ENCODE assay signal across 39 cellular contexts in genomic region chr2:97797355-97797754, GRCh38.
"Had no signal": no experiment of that assay in that cellular context is flagged by ENCODE, and none has a peak within 500 bp of the region (broad histone marks: within the 10 kb centered on the region; RNA-seq: fewer than 3 reads in every experiment).

No MANE protein-coding gene starts in this region.

- H3K4me3 ChIP-seq: adrenal gland, ascending aorta, cardiac muscle cell had no signal

- H3K9me3 ChIP-seq: adrenal gland, ascending aorta had no signal

- H3K4me3 Mint-ChIP-seq: activated CD4-positive, alpha-beta memory T cell treated with anti-CD3 and anti-CD28 coated beads for 36 hours; activated CD4-positive, alpha-beta T cell treated with anti-CD3 and anti-CD28 coated beads for 36 hours; activated CD8-positive, alpha-beta T cell treated with anti-CD3 and anti-CD28 coated beads for 36 hours; activated naive CD4-positive, alpha-beta T cell treated with anti-CD3 and anti-CD28 coated beads for 36 hours; activated naive CD8-positive, alpha-beta T cell treated with anti-CD3 and anti-CD28 coated beads for 36 hours; activated T-cell treated with anti-CD3 and anti-CD28 coated beads, Interleukin-2, amount 50 U/mL, for 4 hours; activated T-cell treated with anti-CD3 and anti-CD28 coated beads, Interleukin-2, amount 50 U/mL, for 72 hours; activated T-helper 1 cell treated with anti-CD3 and anti-CD28 coated beads, Interleukin-12 subunit alpha, Interleukin-12 subunit beta, Interleukin-2, Interleukin-4 antibody, amounts not matched to agents 30 ng/mL and 10 ng/mL and 1 ng/mL, durations not matched to agents 14 hours and 24 hours and 36 hours; activated T-helper 17 cell treated with anti-CD3 and anti-CD28 coated beads, Interleukin-2, amount 50 U/mL, for 72 hours; brain; central memory CD8-positive, alpha-beta T cell; T-helper 1 cell treated with Interleukin-12 subunit alpha and Interleukin-12 subunit beta and Interleukin-4 antibody, amounts not matched to agents 30 μg/mL and 1 μg/mL, for 36 hours; T-helper 2 cell treated with Interferon-gamma antibody and Interleukin-4, amounts not matched to agents 5 μg/mL and 100 μg/mL, for 36 hours; WTC11 had no signal

- H3K27ac Mint-ChIP-seq: activated CD4-positive, alpha-beta memory T cell treated with anti-CD3 and anti-CD28 coated beads for 36 hours; activated CD4-positive, alpha-beta T cell treated with anti-CD3 and anti-CD28 coated beads for 36 hours; activated CD8-positive, alpha-beta T cell treated with anti-CD3 and anti-CD28 coated beads for 36 hours; activated naive CD4-positive, alpha-beta T cell treated with anti-CD3 and anti-CD28 coated beads for 36 hours; activated naive CD8-positive, alpha-beta T cell treated with anti-CD3 and anti-CD28 coated beads for 36 hours; activated T-cell treated with anti-CD3 and anti-CD28 coated beads, Interleukin-2, amount 50 U/mL, for 72 hours; activated T-helper 1 cell treated with anti-CD3 and anti-CD28 coated beads, Interleukin-12 subunit alpha, Interleukin-12 subunit beta, Interleukin-2, Interleukin-4 antibody, amounts not matched to agents 30 ng/mL and 10 ng/mL and 1 ng/mL, durations not matched to agents 14 hours and 24 hours and 36 hours; activated T-helper 17 cell treated with anti-CD3 and anti-CD28 coated beads, Interleukin-2, amount 50 U/mL, for 72 hours; T-helper 1 cell treated with Interleukin-12 subunit alpha and Interleukin-12 subunit beta and Interleukin-4 antibody, amounts not matched to agents 30 μg/mL and 1 μg/mL, for 36 hours; T-helper 2 cell treated with Interferon-gamma antibody and Interleukin-4, amounts not matched to agents 5 μg/mL and 100 μg/mL, for 36 hours; WTC11 had no signal

- H3K27me3 ChIP-seq: adrenal gland, ascending aorta, cardiac muscle cell had no signal

- H3K27ac ChIP-seq: adrenal gland, ascending aorta, cardiac muscle cell, WERI-Rb-1 had no signal

- H3K9me3 Mint-ChIP-seq: activated CD4-positive, alpha-beta memory T cell treated with anti-CD3 and anti-CD28 coated beads for 36 hours; activated CD8-positive, alpha-beta T cell treated with anti-CD3 and anti-CD28 coated beads for 36 hours; activated naive CD4-positive, alpha-beta T cell treated with anti-CD3 and anti-CD28 coated beads for 36 hours; activated naive CD4-positive, alpha-beta T cell treated with anti-CD3 and anti-CD28 coated beads, Interleukin-2, amount 50 U/mL, for 72 hours; activated naive CD8-positive, alpha-beta T cell treated with anti-CD3 and anti-CD28 coated beads for 36 hours; activated T-cell treated with anti-CD3 and anti-CD28 coated beads, Interleukin-2, amount 50 U/mL, for 4 hours; activated T-cell treated with anti-CD3 and anti-CD28 coated beads, Interleukin-2, amount 50 U/mL, for 72 hours; activated T-helper 1 cell treated with anti-CD3 and anti-CD28 coated beads, Interleukin-12 subunit alpha, Interleukin-12 subunit beta, Interleukin-2, Interleukin-4 antibody, amounts not matched to agents 30 ng/mL and 10 ng/mL and 1 ng/mL, durations not matched to agents 14 hours and 24 hours and 36 hours; activated T-helper 17 cell treated with anti-CD3 and anti-CD28 coated beads, Interleukin-2, amount 50 U/mL, for 72 hours; brain; central memory CD8-positive, alpha-beta T cell; T-helper 1 cell treated with Interleukin-12 subunit alpha and Interleukin-12 subunit beta and Interleukin-4 antibody, amounts not matched to agents 30 μg/mL and 1 μg/mL, for 36 hours; T-helper 2 cell treated with Interferon-gamma antibody and Interleukin-4, amounts not matched to agents 5 μg/mL and 100 μg/mL, for 36 hours; WTC11 had no signal

- DNase-seq: activated CD4-positive, alpha-beta memory T cell treated with anti-CD3 and anti-CD28 coated beads for 36 hours; activated CD4-positive, alpha-beta T cell treated with anti-CD3 and anti-CD28 coated beads for 1 hour; activated CD4-positive, alpha-beta T cell treated with anti-CD3 and anti-CD28 coated beads for 36 hours; activated CD4-positive, alpha-beta T cell treated with anti-CD3 and anti-CD28 coated beads for 48 hours; activated CD4-positive, alpha-beta T cell treated with anti-CD3 and anti-CD28 coated beads, Interleukin-2, amount 50 U/mL, for 1 hour; activated CD4-positive, alpha-beta T cell treated with anti-CD3 and anti-CD28 coated beads, Interleukin-2, amount 50 U/mL, for 4 hours; activated CD4-positive, CD25-positive, alpha-beta regulatory T cell; activated CD8-positive, alpha-beta memory T cell treated with anti-CD3 and anti-CD28 coated beads, Interleukin-2, amount 50 U/mL, for 4 hours; activated CD8-positive, alpha-beta T cell treated with anti-CD3 and anti-CD28 coated beads for 36 hours; activated effector memory CD4-positive, alpha-beta T cell treated with anti-CD3 and anti-CD28 coated beads, Interleukin-2, amount 50 U/mL, for 16 hours; activated gamma-delta T cell treated with Interleukin-2 at 50 U/mL for 16 hours; activated naive CD4-positive, alpha-beta T cell; activated naive CD4-positive, alpha-beta T cell treated with anti-CD3 and anti-CD28 coated beads for 36 hours; activated naive CD4-positive, alpha-beta T cell treated with anti-CD3 and anti-CD28 coated beads, Interleukin-2, amount 50 U/mL, for 16 hours; activated naive CD8-positive, alpha-beta T cell treated with anti-CD3 and anti-CD28 coated beads for 36 hours; activated T-cell treated with anti-CD3 and anti-CD28 coated beads for 4 hours; activated T-cell treated with anti-CD3 and anti-CD28 coated beads, Interleukin-2, amount 50 U/mL, for 1 hour; activated T-cell treated with anti-CD3 and anti-CD28 coated beads, Interleukin-2, amount 50 U/mL, for 4 hours; activated T-cell treated with anti-CD3 and anti-CD28 coated beads, Interleukin-2, amount 50 U/mL, for 72 hours; adrenal gland; amygdala; anterior cingulate cortex; caudate nucleus; cerebellar nuclear complex; T-helper 1 cell; T-helper 2 cell; T-helper 9 cell; WERI-Rb-1 had no signal

- ATAC-seq: activated CD4-positive, alpha-beta T cell treated with anti-CD3 and anti-CD28 coated beads for 36 hours; activated CD4-positive, CD25-positive, alpha-beta regulatory T cell treated with anti-CD3 and anti-CD28 coated beads, Interleukin-2, amount 50 U/mL, for 24 hours; activated CD8-positive, alpha-beta T cell treated with anti-CD3 and anti-CD28 coated beads for 36 hours; activated naive CD4-positive, alpha-beta T cell treated with anti-CD3 and anti-CD28 coated beads, Interleukin-2, amount 50 U/mL, for 72 hours; activated T-cell treated with anti-CD3 and anti-CD28 coated beads, Interleukin-2, amount 50 U/mL, for 4 hours; activated T-cell treated with anti-CD3 and anti-CD28 coated beads, Interleukin-2, amount 50 U/mL, for 72 hours; activated T-helper 17 cell treated with anti-CD3 and anti-CD28 coated beads, Interleukin-2, amount 50 U/mL, for 72 hours; WTC11 had no signal

- H3K27me3 Mint-ChIP-seq: activated CD4-positive, alpha-beta memory T cell treated with anti-CD3 and anti-CD28 coated beads for 36 hours; activated CD4-positive, alpha-beta T cell treated with anti-CD3 and anti-CD28 coated beads for 36 hours; activated CD8-positive, alpha-beta T cell treated with anti-CD3 and anti-CD28 coated beads for 36 hours; activated naive CD8-positive, alpha-beta T cell treated with anti-CD3 and anti-CD28 coated beads for 36 hours; activated T-helper 17 cell treated with anti-CD3 and anti-CD28 coated beads, Interleukin-2, amount 50 U/mL, for 72 hours; brain; central memory CD8-positive, alpha-beta T cell had no signal

- H3K4me1 ChIP-seq: adrenal gland, ascending aorta had no signal

- H3K4me1 Mint-ChIP-seq: activated CD4-positive, alpha-beta T cell treated with anti-CD3 and anti-CD28 coated beads for 36 hours; activated naive CD8-positive, alpha-beta T cell treated with anti-CD3 and anti-CD28 coated beads for 36 hours; activated T-helper 17 cell treated with anti-CD3 and anti-CD28 coated beads, Interleukin-2, amount 50 U/mL, for 72 hours; brain; central memory CD8-positive, alpha-beta T cell; WTC11 had no signal
